Comparison of ENCODE assay signal across 8 cellular contexts in genomic region chr16:88650749-88651275, GRCh38. TPM values are rescaled to one million over a fixed set of nuclear protein-coding genes. Genes with fewer than 3 reads are reported as not detected.
DNase-seq lines count a peak whose midpoint lies in the region; ATAC-seq, FAIRE-seq and TF ChIP-seq lines count a peak whose summit lies in the region.

CYBA (minus strand) TSS chr16:88651053; CDS start chr16:88651013, 40 bp downstream.

- H3K36me3 Mint-ChIP-seq in CD4-positive, alpha-beta T cell (ENCODE audit: low read depth): peaks cover 19% of the 10 kb centered on the region

- WGBS in small intestine, 3 donors: 0 to 1% (median 0%) methylated on average over 35 to 41 of the region's 41 CpGs

- H3K4me1 ChIP-seq in small intestine (ENCODE audit: control insufficient read depth in 2 of 2, insufficient read depth in 1 of 2, low read depth in 1 of 2, low read length in 1 of 2): peaks cover 0 to 6% of the 10 kb centered on the region in 2 donors

- DNase-seq in CD4-positive, alpha-beta T cell: peak; percentile 64 to 83 (median 72)
- DNase-seq in small intestine (peak; percentile 79), NCI-H2196 treated with DMSO at 0.1 percent for 48 hours (lab: John Stamatoyannopoulos, UW; ENCODE audit: unreplicated experiment) (no peak)

- no peaks in the 10 kb centered on the region for H3K27me3 Mint-ChIP-seq in CD4-positive, alpha-beta T cell

- peaks cover 14% of the 10 kb centered on the region for H3K4me1 Mint-ChIP-seq in CD4-positive, alpha-beta T cell (ENCODE audit: low read depth)

- H3K27ac ChIP-seq in CD4-positive, alpha-beta T cell (ENCODE audit: low read depth, low read length): peak within 1 kb of the TSS; percentile 81
- H3K27ac ChIP-seq in angular gyrus (ENCODE audit: low read depth, low read length) (peak within 1 kb of the TSS; percentile 55), small intestine (ENCODE audit: low read depth in 1 of 2, low read length in 1 of 2) (peak within 1 kb of the TSS; percentile 69 to 88)

- peaks cover 7 to 8% of the 10 kb centered on the region in 2 donors for H3K36me3 ChIP-seq in small intestine (ENCODE audit: control insufficient read depth in 2 of 2, insufficient read depth in 2 of 2, low read length in 2 of 2)

- CTCF ChIA-PET in CD4-positive, alpha-beta T cell (lab: Charles Lee): no interaction called here

- POLR2A ChIA-PET in CD4-positive, alpha-beta T cell (lab: Charles Lee): interaction anchor here (0.7 to 1.8 kb wide), 5 partner anchors 8 to 81 kb away, joined by 3 to 5 read pairs (median 3); partner anchors contain the start of gene ZC3H18

- H3K9me3 ChIP-seq in CD4-positive, alpha-beta T cell (ENCODE audit: control insufficient read depth, low read length): no peaks in the 10 kb centered on the region
- H3K9me3 ChIP-seq in small intestine (ENCODE audit: control insufficient read depth, low read depth): no peaks in the 10 kb centered on the region

- FAIRE-seq in small intestine (lab: Jason Lieb, UNC): no peak

- TF ChIP-seq CTCF in CD4-positive, alpha-beta T cell (IDR thresholded peaks at IDR 0.05): no peak

- peak within 1 kb of the TSS; percentile 95 for H3K27ac Mint-ChIP-seq in CD4-positive, alpha-beta T cell

- peak; percentile 76 for ATAC-seq in CD4-positive, alpha-beta T cell (ENCODE audit: poor library complexity)
- ATAC-seq in GM19328 (IDR thresholded peaks at IDR 0.05; ENCODE audit: unreplicated experiment): peak; percentile 66
- ATAC-seq in HG03460 (IDR thresholded peaks at IDR 0.05; ENCODE audit: unreplicated experiment): peak; percentile 62

- no peaks in the 10 kb centered on the region for H3K9me3 Mint-ChIP-seq in CD4-positive, alpha-beta T cell

- H3K27me3 ChIP-seq in CD4-positive, alpha-beta T cell (ENCODE audit: control insufficient read depth, insufficient read depth, low read length): no peaks in the 10 kb centered on the region
- H3K27me3 ChIP-seq in small intestine (ENCODE audit: control insufficient read depth in 2 of 2, insufficient read depth in 2 of 2, low read length in 2 of 2): no peaks in the 10 kb centered on the region

- H3K4me3 ChIP-seq in iPS-11a (ENCODE audit: low read depth, low read length) (peak within 1 kb of the TSS; percentile 74), small intestine (ENCODE audit: low read depth in 1 of 2, low read length in 2 of 2) (peak within 1 kb of the TSS; percentile 88 to 89)

- peak within 1 kb of the TSS; percentile 93 for H3K4me3 Mint-ChIP-seq in CD4-positive, alpha-beta T cell

- intact Hi-C loops in CD4-positive, alpha-beta T cell (cut with DNase I, micrococcal nuclease): loop anchor here (1.0 to 5.0 kb wide), 4 partner anchors 12 to 50 kb away; partner anchors contain the start of genes SNAI3 (in 2 of the 2) and MVD (in 1 of the 2)
- intact Hi-C loops in T-helper 1 cell treated with Interleukin-12 subunit alpha and Interleukin-12 subunit beta and Interleukin-4 antibody, amounts not matched to agents 30 ng/mL and 1 ng/mL, for 36 hours (cut with micrococcal nuclease): loop anchor here (1.0 to 2.0 kb wide), 8 partner anchors 12 to 198 kb away; partner anchors contain the start of genes CTU2, MVD, RNF166 and SNAI3

RNA-seq across cellular contexts. Expression of gene CYBA, which starts in this region (rescaled TPM):
- 100 to 1,000 TPM; 292 to 294 TPM for total RNA-seq in CD4-positive, alpha-beta T cell
- total RNA-seq in T-helper 1 cell treated with Interleukin-12 subunit alpha and Interleukin-12 subunit beta and Interleukin-4 antibody, amounts not matched to agents 30 ng/mL and 1 ng/mL, for 36 hours: 554 and 567 TPM in 2 replicates
- polyA plus RNA-seq in small intestine: 100 to 1,000 TPM in 2 of 3 donors, 10 to 100 TPM in 1; 61.1 to 320 (median 140) TPM
